Comparison of ENCODE assay signal across 8 cellular contexts in genomic region chr2:156434461-156435291, GRCh38. TPM values are rescaled to one million over a fixed set of nuclear protein-coding genes. Genes with fewer than 3 reads are reported as not detected.
DNase-seq lines count a peak whose midpoint lies in the region; ATAC-seq and TF ChIP-seq lines count a peak whose summit lies in the region.

No MANE protein-coding gene starts in this region.

- H2AFZ ChIP-seq in Loucy (ENCODE audit: low read length) = no peak overlapping the region

- no peaks in the 10 kb centered on the region for H4K20me1 ChIP-seq in Loucy (ENCODE audit: insufficient read depth, low read length, poor library complexity, severe bottlenecking)

- in situ Hi-C loops in ACHN (cut with HindIII; ENCODE audit: low pct_ligation_motif_present, low pct_unique_long_range_greater_than_20kb, low sequenced_read_pairs) = no loop called here

- no peak overlapping the region for H3K4me3 ChIP-seq in Loucy (ENCODE audit: low read length, poor library complexity, severe bottlenecking)

- H3K4me1 Mint-ChIP-seq in naive B cell = peaks cover 19 to 28% (median 22%) of the 10 kb centered on the region in 3 donors

- H3K4me3 Mint-ChIP-seq in naive B cell = peak overlapping the region; percentile 87 to 98 (median 96)

- H3K9me3 Mint-ChIP-seq in naive B cell = no peaks in the 10 kb centered on the region

- peak overlapping the region in 4 of 6 donors; percentile 43 to 94 (median 82) for H3K27ac Mint-ChIP-seq in naive B cell

- ATAC-seq in naive B cell (ENCODE audit: low read depth in 2 of 2) (peak; percentile 11 to 17), HG03521 (IDR thresholded peaks at IDR 0.05; ENCODE audit: unreplicated experiment) (no peak), GM18858 (IDR thresholded peaks at IDR 0.05; ENCODE audit: unreplicated experiment) (no peak), GM21786 (IDR thresholded peaks at IDR 0.05; ENCODE audit: unreplicated experiment) (no peak)

- no peak for TF ChIP-seq CTCF in Loucy (conservative IDR thresholded peaks at IDR 0.05; ENCODE audit: low read length)

- no peaks in the 10 kb centered on the region for H3K36me3 Mint-ChIP-seq in naive B cell

- H3K4me2 ChIP-seq in Loucy (ENCODE audit: low read depth, low read length, poor library complexity, severe bottlenecking) = peak overlapping the region; percentile 98

- H3K9me3 ChIP-seq in Loucy (ENCODE audit: insufficient read depth, low read depth, low read length) = no peaks in the 10 kb centered on the region

- H3K9me2 ChIP-seq in Loucy (replicated peaks; ENCODE audit: low read depth, low read length) = no peaks in the 10 kb centered on the region

- H3K9ac ChIP-seq in Loucy (ENCODE audit: low read depth, low read length, poor library complexity, severe bottlenecking) = no peak overlapping the region

- DNase-seq in ACHN (peak; percentile 48), cerebellar cortex (ENCODE audit: low spot score) (peak; percentile 8), naive B cell (no peak), NCI-H2029 treated with DMSO at 0.1 percent for 48 hours (lab: John Stamatoyannopoulos, UW) (no peak)

- H3K36me3 ChIP-seq in Loucy (ENCODE audit: insufficient read depth, low read length) = no peaks in the 10 kb centered on the region

- no peaks in the 10 kb centered on the region for H3K27me3 ChIP-seq in Loucy (ENCODE audit: insufficient read depth, low read length, poor library complexity, severe bottlenecking)

- H3K27me3 Mint-ChIP-seq in naive B cell = no peaks in the 10 kb centered on the region

- H3K4me1 ChIP-seq in Loucy (ENCODE audit: insufficient read depth, low read length, poor library complexity, severe bottlenecking) = peaks cover 33% of the 10 kb centered on the region

- 0 out of 2 replicates have a peak, but pooled peaks cover 9% of the 10 kb centered on the region for H3F3A ChIP-seq in Loucy (ENCODE audit: low read depth)

- peaks cover 23% of the 10 kb centered on the region for H3K79me2 ChIP-seq in Loucy (ENCODE audit: insufficient read depth, low read length)

RNA-seq across cellular contexts. Expression of gene GPD2, which starts 1.5 kb away (rescaled TPM):
- 10 to 100 TPM in 1 of 6 donors, 1 to 10 TPM in 5; 5.8 to 11.4 (median 7.5) TPM for polyA plus RNA-seq in naive B cell (ENCODE audit: low read depth in 6 of 6)

Comparison
In these comparisons a context has a peak if more than half of its experiments do, and no peak if none do; other contexts are left out.
1. DNase-seq: peak in ACHN (single experiment) and cerebellar cortex (single experiment); none in naive B cell (single experiment) and NCI-H2029 treated with DMSO at 0.1 percent for 48 hours (single experiment).
2. ATAC-seq: peak in naive B cell (2 of 2); none in HG03521 (single experiment), GM18858 (single experiment) and GM21786 (single experiment).